Comparison of ENCODE assay signal across 21 cellular contexts in genomic region chr4:85512446-85513205, GRCh38. TPM values are rescaled to one million over a fixed set of nuclear protein-coding genes. Genes with fewer than 3 reads are reported as not detected.
DNase-seq lines count a peak whose midpoint lies in the region; ATAC-seq and TF ChIP-seq lines count a peak whose summit lies in the region.
"Had no signal": no experiment of that assay in that cellular context is flagged by ENCODE, and none has a peak within 500 bp of the region (broad histone marks: within the 10 kb centered on the region; RNA-seq: fewer than 3 reads in every experiment).

No MANE protein-coding gene starts in this region.

- no peak for TF ChIP-seq CTCF in OCI-LY1 (IDR thresholded peaks at IDR 0.05; ENCODE audit: low read length)
- no peak for TF ChIP-seq CTCF in natural killer cell (IDR thresholded peaks at IDR 0.05)

- no peak for ATAC-seq in natural killer cell
- ATAC-seq in HG03159 (IDR thresholded peaks at IDR 0.05; ENCODE audit: unreplicated experiment), result no peak
- ATAC-seq: GM12878, GM23338, HCT116, Right ventricle myocardium inferior had no signal

- peak overlapping the region in 1 of 2 experiments; percentile 17 for H3K18ac ChIP-seq in mesenchymal stem cell (ENCODE audit: low read depth in 1 of 2, low read length in 2 of 2)

- H4K8ac ChIP-seq in mesenchymal stem cell (ENCODE audit: low read length), result no peak overlapping the region

- H3K36me3 Mint-ChIP-seq in natural killer cell, result no peaks in the 10 kb centered on the region

- no peak overlapping the region for H3K9ac ChIP-seq in OCI-LY1 (ENCODE audit: low read length)
- peak overlapping the region; percentile 36 for H3K9ac ChIP-seq in mesenchymal stem cell (ENCODE audit: low read length)

- H3K4me2 ChIP-seq in OCI-LY1 (ENCODE audit: low read length) (peak overlapping the region; percentile 55; the same call in 1 of the 2 replicates), mesenchymal stem cell (ENCODE audit: low read length, poor library complexity, severe bottlenecking) (no peak overlapping the region)
- H3K4me2 ChIP-seq: GM23338 had no signal

- no peak overlapping the region for H2BK120ac ChIP-seq in mesenchymal stem cell (ENCODE audit: low read depth, low read length)

- no peak overlapping the region for H2AK5ac ChIP-seq in mesenchymal stem cell (ENCODE audit: low read length, severe bottlenecking)

- peak overlapping the region; percentile 54 for H3K27ac ChIP-seq in OCI-LY1 (ENCODE audit: low read depth, low read length, poor library complexity, severe bottlenecking)
- no peak overlapping the region for H3K27ac ChIP-seq in mesenchymal stem cell (ENCODE audit: low read length, poor library complexity, severe bottlenecking)
- H3K27ac ChIP-seq: SJSA1 had no signal

- no peak overlapping the region for H4K91ac ChIP-seq in mesenchymal stem cell (ENCODE audit: low read length)

- no peak overlapping the region for H3K4me3 Mint-ChIP-seq in natural killer cell
- H3K4me3 Mint-ChIP-seq: GM23338 had no signal

- peaks cover 4 to 11% of the 10 kb centered on the region in 2 donors for H3K9me3 Mint-ChIP-seq in natural killer cell
- H3K9me3 Mint-ChIP-seq: GM23338 had no signal

- H3K36me3 ChIP-seq in OCI-LY1 (ENCODE audit: insufficient read depth, low read length), result peaks cover 13% of the 10 kb centered on the region
- H3K36me3 ChIP-seq in mesenchymal stem cell (ENCODE audit: control insufficient read depth in 1 of 2, insufficient read depth in 2 of 2, low read depth in 1 of 2, low read length in 2 of 2), result no peaks in the 10 kb centered on the region
- H3K36me3 ChIP-seq: BE2C, SJSA1 had no signal

- peaks cover 0 to 4% of the 10 kb centered on the region in 2 donors for H3K4me1 Mint-ChIP-seq in natural killer cell

- H3K9me2 ChIP-seq in OCI-LY1 (ENCODE audit: low read depth, low read length), result no peaks in the 10 kb centered on the region

- no peak overlapping the region for H3K14ac ChIP-seq in mesenchymal stem cell (ENCODE audit: low read length in 2 of 2)

- H3K27me3 ChIP-seq in OCI-LY1 (ENCODE audit: insufficient read depth, low read length) (no peaks in the 10 kb centered on the region), mesenchymal stem cell (ENCODE audit: control insufficient read depth in 1 of 2, insufficient read depth in 1 of 2, low read length in 2 of 2) (no peaks in the 10 kb centered on the region)
- H3K27me3 ChIP-seq: BE2C, SJSA1 had no signal

- DNase-seq in ELR (ENCODE audit: low read depth) (peak; percentile 15), mesenchymal stem cell (no peak), stromal cell of bone marrow (ENCODE audit: low read depth) (peak; percentile 61), NCI-H226 (no peak), natural killer cell (no peak)
- DNase-seq: BE2C, DMS79, NCI-H1092, NCI-H1436 treated with DMSO at 0.1 percent for 48 hours, NCI-H2029, NCI-H345, NCI-H524 treated with DMSO at 0.1 percent for 48 hours, NCI-H82, T-helper 1 cell had no signal

- H2AFZ ChIP-seq in OCI-LY1 (ENCODE audit: low read length) (no peak overlapping the region), mesenchymal stem cell (ENCODE audit: low read depth, low read length) (no peak overlapping the region)
- H2AFZ ChIP-seq: GM23338 had no signal

- no peaks in the 10 kb centered on the region for H3K79me1 ChIP-seq in mesenchymal stem cell (replicated peaks; ENCODE audit: low read length, poor library complexity, severe bottlenecking)

- peaks cover 82% of the 10 kb centered on the region for H3K4me1 ChIP-seq in OCI-LY1 (ENCODE audit: insufficient read depth, low read length, severe bottlenecking)
- peaks cover 1% of the 10 kb centered on the region for H3K4me1 ChIP-seq in mesenchymal stem cell (ENCODE audit: control insufficient read depth, insufficient read depth, low read depth, low read length)

- no peak overlapping the region for H3K4ac ChIP-seq in mesenchymal stem cell (ENCODE audit: low read depth in 1 of 2, low read length in 2 of 2)

- no peak overlapping the region for H2BK15ac ChIP-seq in mesenchymal stem cell (ENCODE audit: low read depth, poor library complexity, severe bottlenecking)

- no peaks in the 10 kb centered on the region for H4K20me1 ChIP-seq in OCI-LY1 (ENCODE audit: insufficient read depth, low read length)

- H3K23ac ChIP-seq in mesenchymal stem cell (ENCODE audit: low read length in 2 of 2), result no peak overlapping the region

- WGBS in mesenchymal stem cell, result 0% methylated on average over 1 of the region's 2 CpGs

- H3K4me3 ChIP-seq in OCI-LY1 (ENCODE audit: low read depth, low read length, poor library complexity, severe bottlenecking) (no peak overlapping the region), mesenchymal stem cell (ENCODE audit: insufficient read depth in 1 of 2, low read depth in 1 of 2, low read length in 2 of 2) (peak overlapping the region in 1 of 2 experiments; percentile 4)
- H3K4me3 ChIP-seq: GM12878, GM23338, SJSA1 had no signal

- no peak overlapping the region for H2BK5ac ChIP-seq in mesenchymal stem cell (ENCODE audit: low read depth, low read length, poor library complexity, severe bottlenecking)

- H3K9me3 ChIP-seq in OCI-LY1 (ENCODE audit: low read length) (no peaks in the 10 kb centered on the region), mesenchymal stem cell (ENCODE audit: control insufficient read depth, low read length) (no peaks in the 10 kb centered on the region)
- H3K9me3 ChIP-seq: BE2C, SJSA1 had no signal

- H2BK12ac ChIP-seq in mesenchymal stem cell (ENCODE audit: low read length in 2 of 2), result no peak overlapping the region

- no peaks in the 10 kb centered on the region for H3F3A ChIP-seq in OCI-LY1 (ENCODE audit: insufficient read depth, low read length)

- H3K27ac Mint-ChIP-seq in natural killer cell, result no peak overlapping the region
- H3K27ac Mint-ChIP-seq: GM23338 had no signal

- peaks cover 96% of the 10 kb centered on the region for H3K79me2 ChIP-seq in OCI-LY1 (ENCODE audit: insufficient read depth, low read length)

- no peaks in the 10 kb centered on the region for H3K27me3 Mint-ChIP-seq in natural killer cell (ENCODE audit: low read depth in 2 of 2)

- intact Hi-C loops in natural killer cell (cut with micrococcal nuclease), result no loop called here

RNA-seq across cellular contexts. Expression of gene ARHGAP24, which starts 37.7 kb away (rescaled TPM):
- 36.9 TPM for polyA plus RNA-seq in mesenchymal stem cell (2013, experiment 1 of 2)
- polyA plus RNA-seq in mesenchymal stem cell (2013, experiment 2 of 2), result 39.2 TPM
- total RNA-seq in natural killer cell, result 1 to 10 TPM; 1.7 to 3.6 (median 1.7) TPM

Comparison
In these comparisons a context has a peak if more than half of its experiments do, and no peak if none do; other contexts are left out.
1. DNase-seq: peak in ELR (single experiment) and stromal cell of bone marrow (single experiment); none in mesenchymal stem cell (single experiment), NCI-H226 (single experiment) and natural killer cell (single experiment).